ENCODE assay signal across 33 cellular contexts in genomic region chr1:44346184-44346583, GRCh38. TPM values are rescaled to one million over a fixed set of nuclear protein-coding genes. Genes with fewer than 3 reads are reported as not detected.
DNase-seq lines count a peak whose midpoint lies in the region; ATAC-seq and TF ChIP-seq lines count a peak whose summit lies in the region.
"Had no signal": no experiment of that assay in that cellular context is flagged by ENCODE, and none has a peak within 500 bp of the region (broad histone marks: within the 10 kb centered on the region; RNA-seq: fewer than 3 reads in every experiment).

No MANE protein-coding gene starts in this region.

- H3K9me3 Mint-ChIP-seq in CD8-positive, alpha-beta T cell: no peaks in the 10 kb centered on the region
- H3K9me3 Mint-ChIP-seq: activated B cell treated with CpG ODN at 0.5 μM for 24 hours; activated T-cell treated with anti-CD3 and anti-CD28 coated beads, Interleukin-2, amount 50 U/mL, for 72 hours; dendritic cell treated with granulocyte-macrophage colony-stimulating factor and Interleukin-4, amounts not matched to agents 40 ng/mL and 50 ng/mL, for 4 days; H9; immature natural killer cell; mesothelial cell of epicardium; naive thymus-derived CD8-positive, alpha-beta T cell had no signal

- H3K4me1 Mint-ChIP-seq in CD8-positive, alpha-beta T cell (ENCODE audit: low read depth): peaks cover 45% of the 10 kb centered on the region

- H3K27me3 Mint-ChIP-seq in CD8-positive, alpha-beta T cell (ENCODE audit: low read depth): no peaks in the 10 kb centered on the region
- H3K27me3 Mint-ChIP-seq: activated B cell treated with CpG ODN at 0.5 μM for 24 hours; dendritic cell treated with granulocyte-macrophage colony-stimulating factor and Interleukin-4, amounts not matched to agents 40 ng/mL and 50 ng/mL, for 4 days; naive thymus-derived CD8-positive, alpha-beta T cell had no signal

- CTCF ChIA-PET in CD8-positive, alpha-beta T cell (lab: Charles Lee): interaction anchor here (0.9 kb wide), 1 partner anchor 307 kb away, joined by 3 read pairs; no protein-coding TSS in a partner anchor

- peaks cover 22% of the 10 kb centered on the region for H4K20me1 ChIP-seq in osteoblast (ENCODE audit: insufficient read depth, low read length)

- DNase-seq in C1 segment of cervical spinal cord (lab: John Stamatoyannopoulos, UW) (peak in 8 of 14 donors; percentile 6 to 81 (median 38)), myocyte (ENCODE audit: low read depth) (peak; percentile 38), NCI-H2029 (lab: John Stamatoyannopoulos, UW) (no peak), NCI-H1105 treated with DMSO at 0.1 percent for 48 hours (lab: John Stamatoyannopoulos, UW) (no peak), osteoblast (ENCODE audit: insufficient read length, low spot score, missing footprints) (no peak)
- DNase-seq in CD8-positive, alpha-beta T cell: no peak
- DNase-seq: ACHN; activated B cell treated with CpG ODN at 0.5 μM for 24 hours; activated naive CD4-positive, alpha-beta T cell; activated T-cell treated with anti-CD3 and anti-CD28 coated beads, Interleukin-2, amount 50 U/mL, for 72 hours; COR-L47; DMS79; foreskin keratinocyte; H9; immature natural killer cell; IMR-90; left ventricle myocardium superior; naive thymus-derived CD8-positive, alpha-beta T cell; NCI-H1048; NCI-H1930; NCI-H2227 treated with DMSO at 0.1 percent for 48 hours; NCI-H69; right cardiac atrium; spleen; stimulated activated CD4-positive, alpha-beta T cell treated with anti-CD3 and anti-CD28 coated beads, Interleukin-2, amount 100 ng/mL, for 48 hours; SW 1271; T1000 had no signal

- H3K4me3 ChIP-seq in osteoblast (ENCODE audit: insufficient read depth, low read length): no peak overlapping the region
- no peak overlapping the region for H3K4me3 ChIP-seq in CD8-positive, alpha-beta T cell (ENCODE audit: low read depth, low read length)
- H3K4me3 ChIP-seq: esophagus muscularis mucosa, spleen had no signal

- no peaks in the 10 kb centered on the region for H3K9me3 ChIP-seq in osteoblast (ENCODE audit: low read depth, low read length)
- H3K9me3 ChIP-seq in CD8-positive, alpha-beta T cell (ENCODE audit: low read length): no peaks in the 10 kb centered on the region
- H3K9me3 ChIP-seq: esophagus muscularis mucosa, spleen had no signal

- no peak overlapping the region for H3K27ac Mint-ChIP-seq in CD8-positive, alpha-beta T cell
- H3K27ac Mint-ChIP-seq: activated B cell treated with CpG ODN at 0.5 μM for 24 hours; activated T-cell treated with anti-CD3 and anti-CD28 coated beads, Interleukin-2, amount 50 U/mL, for 72 hours; dendritic cell treated with granulocyte-macrophage colony-stimulating factor and Interleukin-4, amounts not matched to agents 40 ng/mL and 50 ng/mL, for 4 days; immature natural killer cell; mesothelial cell of epicardium had no signal

- H3K36me3 ChIP-seq in osteoblast (ENCODE audit: insufficient read depth, low read length): no peaks in the 10 kb centered on the region
- H3K36me3 ChIP-seq in CD8-positive, alpha-beta T cell (ENCODE audit: insufficient read depth, low read length): no peaks in the 10 kb centered on the region
- H3K36me3 ChIP-seq: esophagus muscularis mucosa had no signal

- no peak for TF ChIP-seq CTCF in osteoblast (IDR thresholded peaks at IDR 0.05; ENCODE audit: extremely low read depth, low read depth, low read length)
- no peak for TF ChIP-seq CTCF in CD8-positive, alpha-beta T cell (IDR thresholded peaks at IDR 0.05)

- peaks cover 61% of the 10 kb centered on the region for H3K79me2 ChIP-seq in osteoblast (ENCODE audit: insufficient read depth, low read length)
- H3K79me2 ChIP-seq: parathyroid adenoma had no signal

- H3K4me3 Mint-ChIP-seq in CD8-positive, alpha-beta T cell: no peak overlapping the region
- H3K4me3 Mint-ChIP-seq: activated B cell treated with CpG ODN at 0.5 μM for 24 hours; activated T-cell treated with anti-CD3 and anti-CD28 coated beads, Interleukin-2, amount 50 U/mL, for 72 hours; dendritic cell treated with granulocyte-macrophage colony-stimulating factor and Interleukin-4, amounts not matched to agents 40 ng/mL and 50 ng/mL, for 4 days; H9; immature natural killer cell; mesothelial cell of epicardium; naive thymus-derived CD8-positive, alpha-beta T cell had no signal

- H3K27me3 ChIP-seq in osteoblast (ENCODE audit: insufficient read depth, low read length): no peaks in the 10 kb centered on the region
- no peaks in the 10 kb centered on the region for H3K27me3 ChIP-seq in CD8-positive, alpha-beta T cell (ENCODE audit: insufficient read depth, low read length)
- H3K27me3 ChIP-seq: esophagus muscularis mucosa, foreskin keratinocyte, spleen had no signal

- H3K36me3 Mint-ChIP-seq in CD8-positive, alpha-beta T cell: peaks cover 25% of the 10 kb centered on the region
- H3K36me3 Mint-ChIP-seq: immature natural killer cell had no signal

- H3K27ac ChIP-seq in cingulate gyrus (ENCODE audit: low read depth, low read length) (peak overlapping the region; percentile 89), temporal lobe (ENCODE audit: low read depth, low read length) (peak overlapping the region; percentile 87), osteoblast (ENCODE audit: low read depth, low read length) (no peak overlapping the region)
- H3K27ac ChIP-seq in CD8-positive, alpha-beta T cell (ENCODE audit: low read depth, low read length): no peak overlapping the region
- H3K27ac ChIP-seq: foreskin keratinocyte, parathyroid adenoma had no signal

- intact Hi-C loops in CD8-positive, alpha-beta T cell (cut with DNase I, micrococcal nuclease): no loop called here

- H3K4me1 ChIP-seq in osteoblast (ENCODE audit: insufficient read depth, low read length): peaks cover 11% of the 10 kb centered on the region
- peaks cover 5% of the 10 kb centered on the region for H3K4me1 ChIP-seq in CD8-positive, alpha-beta T cell (ENCODE audit: insufficient read depth, low read length)
- H3K4me1 ChIP-seq: foreskin keratinocyte, parathyroid adenoma had no signal

- no peak overlapping the region for H2AFZ ChIP-seq in osteoblast (ENCODE audit: low read length)
- H2AFZ ChIP-seq: parathyroid adenoma had no signal

- no peak overlapping the region for H3K4me2 ChIP-seq in osteoblast (ENCODE audit: insufficient read depth, low read length)

- ATAC-seq in CD8-positive, alpha-beta T cell: no peak
- ATAC-seq: activated T-cell treated with anti-CD3 and anti-CD28 coated beads, Interleukin-2, amount 50 U/mL, for 72 hours; foreskin keratinocyte; left ventricle myocardium superior; naive thymus-derived CD8-positive, alpha-beta T cell; right cardiac atrium had no signal

- POLR2A ChIA-PET in CD8-positive, alpha-beta T cell (lab: Charles Lee): no interaction called here

RNA-seq across cellular contexts. Expression of gene ERI3, which starts 8.9 kb away (rescaled TPM):
- total RNA-seq in myocyte (72.1 and 80.2 TPM in 2 replicates), temporal lobe (55.6 TPM), osteoblast (52.8 and 58.3 TPM in 2 replicates)
- 85.0 TPM for polyA plus RNA-seq in myocyte (2012)
- 10 to 100 TPM; 17.3 to 20.0 TPM for total RNA-seq in CD8-positive, alpha-beta T cell

RNA-seq across cellular contexts. Expression of gene RNF220, which starts 58.9 kb away (rescaled TPM):
- total RNA-seq in myocyte (129 and 153 TPM in 2 replicates), temporal lobe (46.5 TPM), osteoblast (53.2 and 58.3 TPM in 2 replicates)
- 86.6 TPM for polyA plus RNA-seq in myocyte (2012)
- total RNA-seq in CD8-positive, alpha-beta T cell: 10 to 100 TPM; 78.7 to 82.1 TPM

Comparison
In these comparisons a context has a peak if more than half of its experiments do, and no peak if none do; other contexts are left out.
1. DNase-seq: peak in C1 segment of cervical spinal cord (8 of 14) and myocyte (single experiment); none in NCI-H2029 (single experiment), NCI-H1105 treated with DMSO at 0.1 percent for 48 hours (single experiment), osteoblast (single experiment) and CD8-positive, alpha-beta T cell (0 of 7).
2. H3K27ac ChIP-seq: peak in cingulate gyrus (single experiment) and temporal lobe (single experiment); none in osteoblast (single experiment) and CD8-positive, alpha-beta T cell (single experiment).